8 cellular contexts compared by ENCODE assay signal in the genomic region with DNA sequence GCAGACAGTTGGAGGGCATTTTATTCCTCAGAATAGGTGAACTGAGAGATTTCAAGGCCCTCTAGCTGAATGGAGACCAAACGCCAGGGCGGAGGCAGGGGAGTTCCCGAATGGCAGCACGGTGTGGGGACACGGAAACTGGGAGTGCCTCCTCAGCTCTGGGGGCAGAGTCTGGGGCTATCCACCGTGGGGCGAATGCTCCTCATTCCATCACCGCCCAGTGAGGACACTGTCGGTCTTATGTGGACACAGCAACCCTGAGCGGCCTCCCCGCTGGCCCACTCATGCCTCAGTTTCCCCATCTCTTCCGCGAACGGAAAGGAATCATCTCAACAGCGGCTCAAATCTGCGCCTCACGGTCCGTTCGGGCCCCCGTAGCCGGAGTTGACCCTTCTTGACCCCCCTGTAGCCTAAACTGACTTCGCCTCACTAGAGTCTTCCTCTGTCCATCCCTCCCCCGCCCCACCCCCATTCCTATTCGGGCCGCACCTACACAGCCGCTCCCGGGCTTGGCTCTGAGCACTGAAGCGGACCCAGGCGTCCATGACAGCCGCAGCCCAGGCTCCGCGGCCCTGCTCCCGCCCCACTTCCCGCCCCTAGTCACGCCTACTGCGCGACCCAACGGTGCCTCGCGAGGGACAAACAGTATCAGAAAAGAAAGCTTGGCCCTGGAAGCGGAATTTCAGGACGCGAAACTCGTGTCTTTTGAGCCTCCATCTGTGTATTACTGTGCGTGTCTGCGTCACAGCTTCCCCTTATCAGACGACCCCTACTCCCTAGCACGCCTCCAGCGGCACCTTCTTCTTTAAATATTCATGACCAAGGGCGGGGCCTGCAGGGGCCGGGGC. TPM values are rescaled to one million over a fixed set of nuclear protein-coding genes. Genes with fewer than 3 reads are reported as not detected.
DNase-seq lines count a peak whose midpoint lies in the region; ATAC-seq and TF ChIP-seq lines count a peak whose summit lies in the region.

TSS of gene PEX11B (minus strand) at position 574 of the 848 bp plus-strand sequence. CDS start at position 545, 29 bp downstream.

- intact Hi-C loops in dorsolateral prefrontal cortex (cut with DNase I) (loop anchor here (1.0 to 2.0 kb wide), 3 partner anchors 9 to 44 kb away; partner anchors contain the start of genes LIX1L (in 1 of the 2) and RBM8A (in 1 of the 2)), lower leg skin (cut with DNase I; ENCODE audit: low total_unique reads) (loop anchor here (10.0 kb wide), 1 partner anchor 96 kb away; no protein-coding TSS in a partner anchor)

- peak in 1 of 2 donors; percentile 34 for TF ChIP-seq POLR2A in lower leg skin (IDR thresholded peaks at IDR 0.05)

- WGBS in lower leg skin, 2 donors, result 0 to 1% methylated on average over 51 of the region's 51 CpGs

- H3K27ac ChIP-seq in dorsolateral prefrontal cortex, result peak within 1 kb of the TSS; percentile 46 to 98 (median 93)

- H3K27me3 ChIP-seq in dorsolateral prefrontal cortex, result no peaks in the 10 kb centered on the region

- DNase-seq in CD1c-positive myeloid dendritic cell (ENCODE audit: extremely low spot score) (peak; percentile 95), HK-2 (ENCODE audit: unreplicated experiment) (peak; percentile 84), NCI-H82 treated with DMSO at 0.1 percent for 48 hours (lab: John Stamatoyannopoulos, UW; ENCODE audit: unreplicated experiment) (peak; percentile 76), dorsolateral prefrontal cortex (peak; percentile 84 to 93 (median 89)), lower leg skin (ENCODE audit: low spot score in 2 of 2) (peak; percentile 90 to 98)
- DNase-seq in activated CD4-positive, alpha-beta T cell treated with anti-CD3 and anti-CD28 coated beads, Interleukin-2, amount 50 U/mL, for 48 hours, result peak; percentile 94 to 95
- peak; percentile 87 to 88 for DNase-seq in stimulated activated CD4-positive, alpha-beta T cell treated with anti-CD3 and anti-CD28 coated beads, Interleukin-4, amount 100 ng/mL, for 48 hours (ENCODE audit: low read depth in 2 of 2)

- peak within 1 kb of the TSS; percentile 52 to 99 (median 91) for H3K4me3 ChIP-seq in dorsolateral prefrontal cortex
- H3K4me3 ChIP-seq in lower leg skin (ENCODE audit: low read depth, poor library complexity, severe bottlenecking), result peak within 1 kb of the TSS; percentile 52

- peak in 13 of 56 donors; percentile 2 to 47 (median 15) for TF ChIP-seq CTCF in dorsolateral prefrontal cortex (IDR thresholded peaks at IDR 0.05 in 54 of 56, conservative IDR thresholded peaks at IDR 0.05 in 2 of 56; ENCODE audit: low read depth in 1 of 56, partially characterized antibody in 56 of 56)
- no peak for TF ChIP-seq CTCF in lower leg skin (IDR thresholded peaks at IDR 0.05)

- ATAC-seq in GM19455 (IDR thresholded peaks at IDR 0.05; ENCODE audit: unreplicated experiment), result peak; percentile 81

RNA-seq across cellular contexts. Expression of gene PEX11B, which starts in this region (rescaled TPM):
- total RNA-seq in dorsolateral prefrontal cortex, result 10 to 100 TPM; 25.0 to 72.0 (median 54.2) TPM
- 10 to 100 TPM; 27.0 to 47.1 (median 30.2) TPM for total RNA-seq in lower leg skin

Comparison
In these comparisons a context has a peak if more than half of its experiments do, and no peak if none do; other contexts are left out.
1. Peak in every context shown above with its lines: DNase-seq, ATAC-seq, H3K4me3 ChIP-seq and H3K27ac ChIP-seq.